ENCODE assay signal across 18 cellular contexts in genomic region chr3:1172642-1173041, GRCh38.
A peak's percentile ranks its signal among the peaks of the same experiment; 100 is the strongest.
DNase-seq lines count a peak whose midpoint lies in the region; ATAC-seq and TF ChIP-seq lines count a peak whose summit lies in the region.
"Had no signal": no experiment of that assay in that cellular context is flagged by ENCODE, and none has a peak within 500 bp of the region (broad histone marks: within the 10 kb centered on the region; RNA-seq: fewer than 3 reads in every experiment).

No MANE protein-coding gene starts in this region.

- no TSS peak for BruUV-seq in MCF 10A (replicated peaks; lab: Mats Ljungman, UMichigan)

- no peaks in the 10 kb centered on the region for H3K9me3 ChIP-seq in psoas muscle

- intact Hi-C loops in psoas muscle (cut with DNase I) (no loop called here), MCF 10A (cut with micrococcal nuclease) (no loop called here)

- H3K4me3 Mint-ChIP-seq in MCF 10A (ENCODE audit: unreplicated experiment) = no peak overlapping the region
- H3K4me3 Mint-ChIP-seq: CD14-positive monocyte; CD8-positive, alpha-beta T cell; GM23338 had no signal

- H3K27me3 ChIP-seq in psoas muscle (ENCODE audit: insufficient read depth in 3 of 3, low read length in 2 of 3) = no peaks in the 10 kb centered on the region

- no peaks in the 10 kb centered on the region for H3K4me1 Mint-ChIP-seq in MCF 10A (ENCODE audit: insufficient read depth, unreplicated experiment)
- H3K4me1 Mint-ChIP-seq: CD14-positive monocyte, GM23338 had no signal

- ATAC-seq in psoas muscle (peak in 3 of 4 donors; percentile 73 to 97 (median 92)), GM21825 (IDR thresholded peaks at IDR 0.05; ENCODE audit: unreplicated experiment) (no peak)
- ATAC-seq in activated naive CD4-positive, alpha-beta T cell treated with anti-CD3 and anti-CD28 coated beads, Interleukin-2, amount 50 U/mL, for 72 hours = no peak
- ATAC-seq: A549; CD8-positive, alpha-beta T cell; GM23338; HepG2 had no signal

- no peaks in the 10 kb centered on the region for H3K36me3 Mint-ChIP-seq in MCF 10A (ENCODE audit: insufficient read depth, unreplicated experiment)
- peaks cover 0 to 4% of the 10 kb centered on the region in 2 donors for H3K36me3 Mint-ChIP-seq in activated naive CD4-positive, alpha-beta T cell treated with anti-CD3 and anti-CD28 coated beads, Interleukin-2, amount 50 U/mL, for 72 hours
- H3K36me3 Mint-ChIP-seq: CD14-positive monocyte; CD8-positive, alpha-beta T cell had no signal

- no peaks in the 10 kb centered on the region for H3K36me3 ChIP-seq in psoas muscle (ENCODE audit: insufficient read depth in 1 of 2, low read depth in 1 of 2)

- no peaks in the 10 kb centered on the region for H3K27me3 Mint-ChIP-seq in MCF 10A (ENCODE audit: insufficient read depth, unreplicated experiment)

- TF ChIP-seq CTCF in psoas muscle (IDR thresholded peaks at IDR 0.05) = no peak
- no peak for TF ChIP-seq CTCF in MCF 10A (IDR thresholded peaks at IDR 0.05; ENCODE audit: unreplicated experiment)

- no peaks in the 10 kb centered on the region for H3K4me1 ChIP-seq in psoas muscle
- H3K4me1 ChIP-seq: A549 had no signal

- 27 to 48% (median 31%) methylated on average over 2 of the region's 2 CpGs for WGBS in psoas muscle, 3 donors

- DNase-seq in SK-N-DZ (ENCODE audit: low spot score) (peak; percentile 23), cerebellum (ENCODE audit: low spot score) (peak; percentile 56), psoas muscle (no peak), MCF 10A (ENCODE audit: unreplicated experiment) (no peak), occipital lobe (lab: John Stamatoyannopoulos, UW) (no peak)
- DNase-seq in activated naive CD4-positive, alpha-beta T cell treated with anti-CD3 and anti-CD28 coated beads, Interleukin-2, amount 50 U/mL, for 72 hours (ENCODE audit: low spot score in 2 of 2) = no peak
- DNase-seq: CD8-positive, alpha-beta T cell; COR-L47; DMS153; DMS79 treated with DMSO at 0.1 percent for 48 hours; EL; GF-D8; H7 had no signal

- H3K4me3 ChIP-seq in psoas muscle = no peak overlapping the region
- H3K4me3 ChIP-seq: A549, GM23338 had no signal

- H3K27ac ChIP-seq in psoas muscle = no peak overlapping the region
- H3K27ac ChIP-seq: A549 had no signal

- CTCF ChIA-PET in MCF 10A (lab: Yijun Ruan, JAX) = no interaction called here

- H3K27ac Mint-ChIP-seq in MCF 10A (ENCODE audit: low read depth, unreplicated experiment) = no peak overlapping the region
- no peak overlapping the region for H3K27ac Mint-ChIP-seq in activated naive CD4-positive, alpha-beta T cell treated with anti-CD3 and anti-CD28 coated beads, Interleukin-2, amount 50 U/mL, for 72 hours
- H3K27ac Mint-ChIP-seq: CD14-positive monocyte; CD8-positive, alpha-beta T cell; GM23338 had no signal

- H3K9me3 Mint-ChIP-seq in MCF 10A (ENCODE audit: unreplicated experiment) = no peaks in the 10 kb centered on the region
- peaks cover 14 to 16% of the 10 kb centered on the region in 2 donors for H3K9me3 Mint-ChIP-seq in activated naive CD4-positive, alpha-beta T cell treated with anti-CD3 and anti-CD28 coated beads, Interleukin-2, amount 50 U/mL, for 72 hours

- POLR2A ChIA-PET in MCF 10A (lab: Yijun Ruan, JAX) = no interaction called here

Comparison
In these comparisons a context has a peak if more than half of its experiments do, and no peak if none do; other contexts are left out.
1. DNase-seq: peak in SK-N-DZ (single experiment) and cerebellum (single experiment); none in psoas muscle (0 of 2), MCF 10A (single experiment), occipital lobe (single experiment) and activated naive CD4-positive, alpha-beta T cell treated with anti-CD3 and anti-CD28 coated beads, Interleukin-2, amount 50 U/mL, for 72 hours (0 of 2).
2. ATAC-seq: peak in psoas muscle (3 of 4); none in GM21825 (single experiment) and activated naive CD4-positive, alpha-beta T cell treated with anti-CD3 and anti-CD28 coated beads, Interleukin-2, amount 50 U/mL, for 72 hours (0 of 2).